31 cellular contexts compared by ENCODE assay signal in the genomic region with DNA sequence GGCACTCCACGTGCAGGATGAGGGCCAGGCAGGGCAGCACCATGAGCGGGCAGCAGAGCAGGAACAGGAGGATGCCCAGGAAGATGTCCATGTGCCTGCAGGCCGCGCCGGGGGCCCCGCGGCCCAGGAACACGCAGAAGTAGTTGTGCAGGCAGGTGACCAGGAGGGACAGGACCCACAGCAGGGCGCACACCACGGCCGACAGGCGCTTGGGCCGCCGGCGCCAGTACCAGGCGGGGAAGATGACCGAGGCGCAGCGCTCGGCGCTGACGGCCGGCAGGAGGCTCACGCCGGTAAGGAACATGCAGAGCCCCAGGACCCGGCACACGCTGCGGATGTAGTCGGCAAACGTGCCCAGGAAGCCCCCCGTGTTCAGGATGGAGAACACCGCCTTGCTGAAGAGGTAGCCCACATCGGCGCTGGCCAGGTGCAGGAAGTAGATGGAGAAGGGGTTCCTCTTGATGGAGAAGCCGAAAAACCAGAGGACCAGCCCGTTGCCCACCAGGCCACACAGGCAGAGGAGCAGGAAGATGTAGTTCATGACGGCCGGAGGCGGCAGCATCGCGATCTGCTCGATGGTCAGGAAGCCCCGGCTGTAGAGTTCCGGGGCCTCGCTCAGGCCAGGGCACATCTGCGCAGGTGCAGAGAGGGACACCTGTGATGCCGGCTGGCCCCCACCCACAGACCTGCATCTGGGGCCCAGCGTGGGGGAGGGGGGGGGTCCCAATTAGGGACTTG. TPM values are rescaled to one million over a fixed set of nuclear protein-coding genes. Genes with fewer than 3 reads are reported as not detected.
DNase-seq lines count a peak whose midpoint lies in the region; ATAC-seq and TF ChIP-seq lines count a peak whose summit lies in the region.
"Had no signal": no experiment of that assay in that cellular context is flagged by ENCODE, and none has a peak within 500 bp of the region (broad histone marks: within the 10 kb centered on the region; RNA-seq: fewer than 3 reads in every experiment).

No MANE protein-coding gene starts in this region.

- CTCF ChIA-PET in OCI-LY7 (lab: Charles Lee; ENCODE audit: unreplicated experiment): no interaction called here

- no peaks in the 10 kb centered on the region for H3K27me3 ChIP-seq in gastroesophageal sphincter

- H3K27ac ChIP-seq in gastroesophageal sphincter (peak overlapping the region; percentile 88 to 99 (median 98)), OCI-LY7 (ENCODE audit: low read depth, low read length, poor library complexity, severe bottlenecking) (no peak overlapping the region)
- H3K27ac ChIP-seq: epithelial cell of prostate, PC-9 had no signal

- ATAC-seq in gastroesophageal sphincter: no peak
- ATAC-seq: activated T-cell treated with anti-CD3 and anti-CD28 coated beads, Interleukin-2, amount 50 U/mL, for 4 hours; naive thymus-derived CD4-positive, alpha-beta T cell had no signal

- no peak for TF ChIP-seq POLR2A in gastroesophageal sphincter (IDR thresholded peaks at IDR 0.05)

- H3K4me1 ChIP-seq in gastroesophageal sphincter (peaks cover 6 to 100% (median 81%) of the 10 kb centered on the region in 3 donors), OCI-LY7 (ENCODE audit: insufficient read depth, low read length, poor library complexity, severe bottlenecking) (peaks cover 5% of the 10 kb centered on the region)

- H4K20me1 ChIP-seq in OCI-LY7 (ENCODE audit: insufficient read depth, low read length): no peaks in the 10 kb centered on the region

- TF ChIP-seq EP300 in gastroesophageal sphincter (IDR thresholded peaks at IDR 0.05): no peak

- H3K4me2 ChIP-seq in OCI-LY7 (ENCODE audit: low read length): no peak overlapping the region
- H3K4me2 ChIP-seq: PC-9 had no signal

- POLR2A ChIA-PET in OCI-LY7 (lab: Charles Lee): no interaction called here

- H3K36me3 ChIP-seq in gastroesophageal sphincter (peaks cover 0 to 45% of the 10 kb centered on the region in 2 donors), OCI-LY7 (ENCODE audit: insufficient read depth, low read length) (no peaks in the 10 kb centered on the region)

- DNase-seq in activated effector memory CD4-positive, alpha-beta T cell treated with anti-CD3 and anti-CD28 coated beads, Interleukin-2, amount 50 U/mL, for 16 hours: peak; percentile 45
- no peak for DNase-seq in activated effector memory CD4-positive, alpha-beta T cell treated with Interleukin-2 at 50 U/mL for 16 hours
- peak; percentile 58 for DNase-seq in posterior vena cava (ENCODE audit: low spot score)
- peak; percentile 42 for DNase-seq in ureter (ENCODE audit: low spot score)
- no peak for DNase-seq in NCI-H1105 (lab: John Stamatoyannopoulos, UW)
- no peak for DNase-seq in activated CD4-positive, alpha-beta T cell treated with anti-CD3 and anti-CD28 coated beads for 48 hours
- no peak for DNase-seq in OCI-LY7 (ENCODE audit: low spot score)
- DNase-seq: activated CD4-positive, alpha-beta T cell treated with anti-CD3 and anti-CD28 coated beads for 4 hours; activated naive CD4-positive, alpha-beta T cell; activated T-cell treated with anti-CD3 and anti-CD28 coated beads, Interleukin-2, amount 50 U/mL, for 4 hours; adrenal gland; CD4-positive, alpha-beta memory T cell; effector CD4-positive, alpha-beta T cell; MV-4-11; naive thymus-derived CD4-positive, alpha-beta T cell; NCI-H1694 treated with DMSO at 0.1 percent for 48 hours; NCI-H2171; NCI-H510A; occipital lobe; PC-9; SIG-M5; stimulated activated CD4-positive, alpha-beta T cell treated with anti-CD3 and anti-CD28 coated beads, Interleukin-2, amount 100 ng/mL, for 48 hours; substantia nigra had no signal

- H2AFZ ChIP-seq in OCI-LY7 (ENCODE audit: low read length): no peak overlapping the region
- H2AFZ ChIP-seq: PC-9 had no signal

- 84% methylated on average over 5 of the region's 48 CpGs; no CpG with 5 or more reads in 1 of the 2 donors for WGBS in gastroesophageal sphincter (ENCODE audit: low coverage in 1 of 2), 2 donors

- no TSS peak for BruUV-seq in OCI-LY7 (replicated peaks; lab: Mats Ljungman, UMichigan)

- H3K9me3 ChIP-seq in gastroesophageal sphincter (no peaks in the 10 kb centered on the region), OCI-LY7 (ENCODE audit: low read length) (no peaks in the 10 kb centered on the region)
- H3K9me3 ChIP-seq: adrenal gland had no signal

- H3K9me2 ChIP-seq in OCI-LY7 (ENCODE audit: insufficient read depth, low read length): no peaks in the 10 kb centered on the region

- intact Hi-C loops in posterior vena cava (cut with DNase I) (no loop called here), OCI-LY7 (cut with micrococcal nuclease; ENCODE audit: unreplicated experiment) (no loop called here)

- TF ChIP-seq CTCF in gastroesophageal sphincter (IDR thresholded peaks at IDR 0.05) (no peak), OCI-LY7 (conservative IDR thresholded peaks at IDR 0.05; ENCODE audit: low read length) (no peak)

- no peaks in the 10 kb centered on the region for H3K79me2 ChIP-seq in OCI-LY7 (ENCODE audit: insufficient read depth, low read depth, low read length)

- peak overlapping the region in 1 of 2 donors; percentile 3 for H3K4me3 ChIP-seq in gastroesophageal sphincter
- no peak overlapping the region for H3K4me3 ChIP-seq in OCI-LY7 (ENCODE audit: low read depth, low read length, poor library complexity, severe bottlenecking)
- H3K4me3 ChIP-seq: adrenal gland, PC-9 had no signal

RNA-seq across cellular contexts. Expression of a gene that starts 7.2 kb away (rescaled TPM):
- 100 to 1,000 TPM in 3 of 4 donors, 10 to 100 TPM in 1; 88.9 to 213 (median 165) TPM for total RNA-seq in gastroesophageal sphincter
- 100 to 1,000 TPM; 117 to 138 TPM for total RNA-seq in posterior vena cava
- total RNA-seq in ureter: 75.2 TPM
- total RNA-seq in OCI-LY7 (2014; rRNA removed; shearing (Covaris generic)): not detected in 2 replicates
- total RNA-seq in OCI-LY7 (2022): not detected in 2 replicates
- total RNA-seq: activated CD8-positive, alpha-beta memory T cell treated with anti-CD3 and anti-CD28 coated beads for 36 hours; CD4-positive, alpha-beta memory T cell; naive thymus-derived CD4-positive, alpha-beta T cell had no signal

RNA-seq across cellular contexts. Expression of a gene that starts 25.0 kb away (rescaled TPM):
- 1 to 10 TPM in 2 of 4 donors, not detected in 2; 2.9 to 5.4 TPM for total RNA-seq in gastroesophageal sphincter
- not detected for total RNA-seq in posterior vena cava
- total RNA-seq in ureter: not detected
- total RNA-seq in OCI-LY7 (2014; rRNA removed; shearing (Covaris generic)): not detected in 2 replicates
- not detected in 2 replicates for total RNA-seq in OCI-LY7 (2022)
- total RNA-seq: A172; activated CD8-positive, alpha-beta memory T cell treated with anti-CD3 and anti-CD28 coated beads for 36 hours; activated T-cell treated with anti-CD3 and anti-CD28 coated beads, Interleukin-2, amount 50 U/mL, for 4 hours; adrenal gland; CD4-positive, alpha-beta memory T cell; cerebellum; fibroblast of villous mesenchyme; LHCN-M2; mesothelial cell of epicardium; naive thymus-derived CD4-positive, alpha-beta T cell; occipital lobe; PC-9 had no signal

RNA-seq across cellular contexts. Expression of a gene that starts 42.9 kb away (rescaled TPM):
- total RNA-seq in gastroesophageal sphincter (10 to 100 TPM; 16.8 to 33.8 (median 28.3) TPM), posterior vena cava (10 to 100 TPM; 24.8 to 25.4 TPM), ureter (27.9 TPM), OCI-LY7 (2022) (59.8 and 65.2 TPM in 2 replicates)
- 21.5 and 30.0 TPM in 2 replicates for total RNA-seq in OCI-LY7 (2014; rRNA removed; shearing (Covaris generic))

Comparison
In these comparisons a context has a peak if more than half of its experiments do, and no peak if none do; other contexts are left out.
1. DNase-seq: peak in activated effector memory CD4-positive, alpha-beta T cell treated with anti-CD3 and anti-CD28 coated beads, Interleukin-2, amount 50 U/mL, for 16 hours (single experiment), posterior vena cava (single experiment) and ureter (single experiment); none in activated effector memory CD4-positive, alpha-beta T cell treated with Interleukin-2 at 50 U/mL for 16 hours (single experiment), NCI-H1105 (single experiment), activated CD4-positive, alpha-beta T cell treated with anti-CD3 and anti-CD28 coated beads for 48 hours (single experiment) and OCI-LY7 (single experiment).
2. RNA of a gene that starts 7.2 kb away (total RNA-seq): 88.9 to 213 TPM in gastroesophageal sphincter, 117 to 138 TPM in posterior vena cava and 75.2 TPM in ureter (single experiment); not detected in OCI-LY7; every median in the first group is over 10 times any median in the second.